Comparison of ENCODE assay signal across 8 cellular contexts in the genomic region with DNA sequence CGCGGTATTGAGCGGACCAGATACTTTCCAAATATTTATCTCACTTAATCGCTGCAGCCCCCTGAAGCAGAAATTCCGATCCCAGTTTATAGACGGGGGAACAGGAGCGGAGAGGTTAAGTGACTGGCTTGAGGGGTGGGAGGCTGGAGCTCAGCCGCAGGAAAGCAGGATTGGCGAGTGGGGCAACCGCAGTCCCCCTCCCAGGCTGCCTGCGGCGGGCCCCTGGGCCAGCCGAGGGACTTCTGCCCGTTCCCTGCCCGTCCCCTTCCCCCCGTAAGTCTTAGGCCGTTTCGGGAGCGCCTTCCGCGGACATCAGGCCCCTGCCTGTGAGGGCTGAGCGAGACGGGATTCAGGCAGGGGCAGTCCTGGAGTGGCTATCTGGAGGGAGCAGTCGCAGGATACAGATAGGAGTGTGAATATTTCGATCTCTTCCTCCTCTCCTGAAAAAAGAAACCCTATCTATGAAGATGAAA. TPM values are rescaled to one million over a fixed set of nuclear protein-coding genes. Genes with fewer than 3 reads are reported as not detected.
DNase-seq lines count a peak whose midpoint lies in the region; TF ChIP-seq lines count a peak whose summit lies in the region.

No MANE protein-coding gene starts in this region.

- H3K4me3 ChIP-seq in NT2/D1 (ENCODE audit: insufficient read length, low read depth) = peak overlapping the region; percentile 66
- H3K4me3 ChIP-seq in liver (ENCODE audit: low read depth in 1 of 3, low read length in 3 of 3) = peak overlapping the region in 2 of 3 donors; percentile 81 to 95
- peak overlapping the region; percentile 60 to 68 for H3K4me3 ChIP-seq in tibial artery

- H3K36me3 ChIP-seq in NT2/D1 (ENCODE audit: insufficient read depth, insufficient read length, low read length) (peaks cover 9% of the 10 kb centered on the region), liver (ENCODE audit: control insufficient read depth in 4 of 4, insufficient read depth in 3 of 4, low read depth in 1 of 4, low read length in 3 of 4) (no peaks in the 10 kb centered on the region), tibial artery (no peaks in the 10 kb centered on the region)

- 9% methylated on average over 25 of the region's 25 CpGs for WGBS in liver

- intact Hi-C loops in tibial artery (cut with DNase I; ENCODE audit: low total_unique reads) = no loop called here

- TF ChIP-seq CTCF in liver (IDR thresholded peaks at IDR 0.05; ENCODE audit: low read depth, low read length, missing input control) = no peak
- no peak for TF ChIP-seq CTCF in tibial artery (IDR thresholded peaks at IDR 0.05)

- DNase-seq in NCI-H2171 treated with DMSO at 0.1 percent for 48 hours (lab: John Stamatoyannopoulos, UW) (peak; percentile 29), NCI-H2171 (lab: John Stamatoyannopoulos, UW) (no peak), NT2/D1 (ENCODE audit: low read depth, low spot score) (peak; percentile 23), caudate nucleus (lab: John Stamatoyannopoulos, UW) (peak in 3 of 61 donors; percentile 8 to 32 (median 25)), tibial artery (no peak), mucosa of gallbladder (ENCODE audit: low spot score) (no peak), NCI-H510A (lab: John Stamatoyannopoulos, UW) (no peak)

- no peak for TF ChIP-seq RAD21 in liver (IDR thresholded peaks at IDR 0.05)

- H3K4me1 ChIP-seq in NT2/D1 (ENCODE audit: insufficient read depth, insufficient read length) (no peaks in the 10 kb centered on the region), liver (ENCODE audit: control insufficient read depth in 4 of 4, insufficient read depth in 4 of 4, low read length in 3 of 4) (peaks cover 3 to 14% (median 12%) of the 10 kb centered on the region in 4 donors), tibial artery (peaks cover 0 to 17% (median 12%) of the 10 kb centered on the region in 4 donors)

- H3K9ac ChIP-seq in NT2/D1 (ENCODE audit: insufficient read length, low read depth) = peak overlapping the region; percentile 78
- peak overlapping the region; percentile 13 to 39 for H3K9ac ChIP-seq in liver (ENCODE audit: low read depth in 1 of 2, low read length in 2 of 2)

- H3K27ac ChIP-seq in caudate nucleus (ENCODE audit: low read depth, low read length) = peak overlapping the region; percentile 58
- H3K27ac ChIP-seq in liver (ENCODE audit: low read depth in 1 of 2, low read length in 2 of 2) = no peak overlapping the region
- peak overlapping the region; percentile 11 to 44 for H3K27ac ChIP-seq in tibial artery

- H3K27me3 ChIP-seq in NT2/D1 (ENCODE audit: insufficient read depth, insufficient read length) (peaks cover 29% of the 10 kb centered on the region), liver (ENCODE audit: control insufficient read depth in 4 of 4, insufficient read depth in 4 of 4, low read length in 3 of 4) (no peaks in the 10 kb centered on the region), tibial artery (peaks cover 0 to 8% of the 10 kb centered on the region in 2 donors)

- H3K9me3 ChIP-seq in NT2/D1 (ENCODE audit: insufficient read depth, low read length) = no peaks in the 10 kb centered on the region
- no peaks in the 10 kb centered on the region for H3K9me3 ChIP-seq in liver (ENCODE audit: control insufficient read depth in 4 of 4, low read length in 3 of 4)
- H3K9me3 ChIP-seq in tibial artery = no peaks in the 10 kb centered on the region

TF ChIP-seq in liver, 16 proteins besides CTCF, POLR2A, EP300 and RAD21:
- TF ChIP-seq FOXA1 (IDR thresholded peaks at IDR 0.05) (no peak), EGR1 (IDR thresholded peaks at IDR 0.05; ENCODE audit: low read depth in 2 of 2) (no peak), YY1 (IDR thresholded peaks at IDR 0.05) (no peak), TAF1 (conservative IDR thresholded peaks at IDR 0.05) (no peak), HNF4G (IDR thresholded peaks at IDR 0.05) (no peak), JUND (IDR thresholded peaks at IDR 0.05) (no peak), RXRA (IDR thresholded peaks at IDR 0.05) (no peak), SP1 (IDR thresholded peaks at IDR 0.05) (no peak), NR2F2 (IDR thresholded peaks at IDR 0.05) (no peak), ATF3 (IDR thresholded peaks at IDR 0.05) (no peak)
- TF ChIP-seq, protein P1, sequence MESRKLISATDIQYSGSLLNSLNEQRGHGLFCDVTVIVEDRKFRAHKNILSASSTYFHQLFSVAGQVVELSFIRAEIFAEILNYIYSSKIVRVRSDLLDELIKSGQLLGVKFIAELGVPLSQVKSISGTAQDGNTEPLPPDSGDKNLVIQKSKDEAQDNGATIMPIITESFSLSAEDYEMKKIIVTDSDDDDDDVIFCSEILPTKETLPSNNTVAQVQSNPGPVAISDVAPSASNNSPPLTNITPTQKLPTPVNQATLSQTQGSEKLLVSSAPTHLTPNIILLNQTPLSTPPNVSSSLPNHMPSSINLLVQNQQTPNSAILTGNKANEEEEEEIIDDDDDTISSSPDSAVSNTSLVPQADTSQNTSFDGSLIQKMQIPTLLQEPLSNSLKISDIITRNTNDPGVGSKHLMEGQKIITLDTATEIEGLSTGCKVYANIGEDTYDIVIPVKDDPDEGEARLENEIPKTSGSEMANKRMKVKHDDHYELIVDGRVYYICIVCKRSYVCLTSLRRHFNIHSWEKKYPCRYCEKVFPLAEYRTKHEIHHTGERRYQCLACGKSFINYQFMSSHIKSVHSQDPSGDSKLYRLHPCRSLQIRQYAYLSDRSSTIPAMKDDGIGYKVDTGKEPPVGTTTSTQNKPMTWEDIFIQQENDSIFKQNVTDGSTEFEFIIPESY (IDR thresholded peaks at IDR 0.05) = no peak
- TF ChIP-seq, protein P2, sequence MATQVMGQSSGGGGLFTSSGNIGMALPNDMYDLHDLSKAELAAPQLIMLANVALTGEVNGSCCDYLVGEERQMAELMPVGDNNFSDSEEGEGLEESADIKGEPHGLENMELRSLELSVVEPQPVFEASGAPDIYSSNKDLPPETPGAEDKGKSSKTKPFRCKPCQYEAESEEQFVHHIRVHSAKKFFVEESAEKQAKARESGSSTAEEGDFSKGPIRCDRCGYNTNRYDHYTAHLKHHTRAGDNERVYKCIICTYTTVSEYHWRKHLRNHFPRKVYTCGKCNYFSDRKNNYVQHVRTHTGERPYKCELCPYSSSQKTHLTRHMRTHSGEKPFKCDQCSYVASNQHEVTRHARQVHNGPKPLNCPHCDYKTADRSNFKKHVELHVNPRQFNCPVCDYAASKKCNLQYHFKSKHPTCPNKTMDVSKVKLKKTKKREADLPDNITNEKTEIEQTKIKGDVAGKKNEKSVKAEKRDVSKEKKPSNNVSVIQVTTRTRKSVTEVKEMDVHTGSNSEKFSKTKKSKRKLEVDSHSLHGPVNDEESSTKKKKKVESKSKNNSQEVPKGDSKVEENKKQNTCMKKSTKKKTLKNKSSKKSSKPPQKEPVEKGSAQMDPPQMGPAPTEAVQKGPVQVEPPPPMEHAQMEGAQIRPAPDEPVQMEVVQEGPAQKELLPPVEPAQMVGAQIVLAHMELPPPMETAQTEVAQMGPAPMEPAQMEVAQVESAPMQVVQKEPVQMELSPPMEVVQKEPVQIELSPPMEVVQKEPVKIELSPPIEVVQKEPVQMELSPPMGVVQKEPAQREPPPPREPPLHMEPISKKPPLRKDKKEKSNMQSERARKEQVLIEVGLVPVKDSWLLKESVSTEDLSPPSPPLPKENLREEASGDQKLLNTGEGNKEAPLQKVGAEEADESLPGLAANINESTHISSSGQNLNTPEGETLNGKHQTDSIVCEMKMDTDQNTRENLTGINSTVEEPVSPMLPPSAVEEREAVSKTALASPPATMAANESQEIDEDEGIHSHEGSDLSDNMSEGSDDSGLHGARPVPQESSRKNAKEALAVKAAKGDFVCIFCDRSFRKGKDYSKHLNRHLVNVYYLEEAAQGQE (IDR thresholded peaks at IDR 0.05) = no peak

RNA-seq across cellular contexts. Expression of gene STRIP2, which starts 0.7 kb away (rescaled TPM):
- 1 to 10 TPM in 1 of 2 donors, under 1 TPM in 1; 0.50 to 4.8 TPM for total RNA-seq in liver
- under 1 TPM; 0.18 to 0.19 TPM for polyA plus RNA-seq in liver
- 2.1 TPM for total RNA-seq in mucosa of gallbladder

Comparison
In these comparisons a context has a peak if more than half of its experiments do, and no peak if none do; other contexts are left out.
1. DNase-seq: peak in NCI-H2171 treated with DMSO at 0.1 percent for 48 hours (single experiment) and NT2/D1 (single experiment); none in NCI-H2171 (single experiment), tibial artery (0 of 2), mucosa of gallbladder (single experiment) and NCI-H510A (single experiment).
2. H3K27ac ChIP-seq: peak in caudate nucleus (single experiment) and tibial artery (2 of 2); none in liver (0 of 2).
3. Peak in every context shown above with its lines, with median percentiles within 50 percentile points of each other: H3K4me3 ChIP-seq.